ENCODE assay signal across 8 cellular contexts in the genomic region with DNA sequence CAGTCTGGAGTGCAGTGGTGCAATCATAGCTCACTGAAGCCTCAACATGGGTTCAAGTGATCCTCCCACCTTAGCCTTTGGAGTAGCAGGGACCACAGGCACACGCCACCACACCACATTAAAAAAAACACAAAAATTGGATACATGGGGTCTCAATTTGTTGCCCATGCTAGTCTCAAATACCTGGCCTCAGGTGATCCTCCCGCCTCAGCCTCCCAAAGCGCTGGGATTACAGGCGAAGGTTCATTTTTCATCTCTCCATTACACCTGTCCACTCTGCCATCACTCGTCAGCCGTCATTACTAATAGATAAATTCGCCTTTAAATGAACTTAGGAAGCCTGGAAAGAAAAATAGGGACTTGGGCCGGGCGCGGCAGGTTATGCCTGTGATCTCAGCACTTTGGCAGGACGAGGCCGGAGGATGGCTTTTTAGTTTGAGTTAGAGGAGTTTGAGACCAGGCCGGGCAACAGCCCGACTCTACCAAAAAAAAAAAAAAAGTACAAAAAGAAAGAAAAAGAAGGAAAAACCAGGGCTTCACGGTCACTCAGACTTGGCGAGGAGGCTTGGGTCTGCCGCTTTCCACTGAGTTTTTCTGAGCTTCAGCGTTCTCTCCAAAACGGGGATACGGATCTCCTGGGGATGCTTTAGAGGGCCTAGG. TPM values are rescaled to one million over a fixed set of nuclear protein-coding genes. Genes with fewer than 3 reads are reported as not detected.
DNase-seq lines count a peak whose midpoint lies in the region; ATAC-seq lines count a peak whose summit lies in the region.

No MANE protein-coding gene starts in this region.

- DNase-seq in T-helper 1 cell (no peak), T1000 (lab: John Stamatoyannopoulos, UW) (no peak), occipital lobe (lab: John Stamatoyannopoulos, UW) (no peak)
- no peak for DNase-seq in activated naive CD8-positive, alpha-beta T cell treated with anti-CD3 and anti-CD28 coated beads, Interleukin-2, amount 10 ng/mL, durations not matched to agents 7 days and 5 days
- DNase-seq in stimulated activated naive B cell treated with anti-CD40 and anti-IgM and Interleukin-4, amounts not matched to agents 10 μg/mL and 1 μg/mL and 100 μg/mL, for 72 hours = no peak

- peak overlapping the region; percentile 87 for H3K9ac ChIP-seq in iPS-15b (ENCODE audit: low read depth, low read length)

- H3K4me1 Mint-ChIP-seq in T-helper 1 cell treated with Interleukin-12 subunit alpha and Interleukin-12 subunit beta and Interleukin-4 antibody, amounts not matched to agents 30 μg/mL and 1 μg/mL, for 36 hours (ENCODE audit: low read depth) = peaks cover 41% of the 10 kb centered on the region
- H3K4me1 Mint-ChIP-seq in activated naive CD8-positive, alpha-beta T cell treated with anti-CD3 and anti-CD28 coated beads, Interleukin-2, amount 10 ng/mL, durations not matched to agents 7 days and 5 days = peaks cover 40% of the 10 kb centered on the region
- peaks cover 28 to 58% of the 10 kb centered on the region in 2 donors for H3K4me1 Mint-ChIP-seq in stimulated activated naive B cell treated with anti-CD40 and anti-IgM and Interleukin-4, amounts not matched to agents 10 μg/mL and 1 μg/mL and 100 μg/mL, for 72 hours

- ATAC-seq in activated naive CD8-positive, alpha-beta T cell treated with anti-CD3 and anti-CD28 coated beads, Interleukin-2, amount 10 ng/mL, durations not matched to agents 7 days and 5 days (ENCODE audit: low read depth) = peak; percentile 0
- ATAC-seq in stimulated activated naive B cell treated with anti-CD40 and anti-IgM and Interleukin-4, amounts not matched to agents 10 μg/mL and 1 μg/mL and 100 μg/mL, for 72 hours (replicated peaks) = no peak
- no peak for ATAC-seq in HG03280 (IDR thresholded peaks at IDR 0.05; ENCODE audit: unreplicated experiment)

- POLR2A ChIA-PET in activated naive CD8-positive, alpha-beta T cell treated with anti-CD3 and anti-CD28 coated beads, Interleukin-2, amount 10 ng/mL, durations not matched to agents 7 days and 5 days (lab: Charles Lee) = interaction anchor here (0.6 to 4.8 kb wide), 19 partner anchors 9 to 1020 kb away, joined by 3 to 113 read pairs (median 4); a partner anchor contains a TSS

- no peaks in the 10 kb centered on the region for H3K27me3 ChIP-seq in iPS-15b (ENCODE audit: control insufficient read depth, insufficient read depth, low read length)

- H3K36me3 ChIP-seq in iPS-15b (ENCODE audit: control insufficient read depth, insufficient read depth, low read length) = peaks cover 8% of the 10 kb centered on the region

- peaks cover 29% of the 10 kb centered on the region for H3K36me3 Mint-ChIP-seq in T-helper 1 cell treated with Interleukin-12 subunit alpha and Interleukin-12 subunit beta and Interleukin-4 antibody, amounts not matched to agents 30 μg/mL and 1 μg/mL, for 36 hours (ENCODE audit: low read depth)
- peaks cover 23% of the 10 kb centered on the region for H3K36me3 Mint-ChIP-seq in activated naive CD8-positive, alpha-beta T cell treated with anti-CD3 and anti-CD28 coated beads, Interleukin-2, amount 10 ng/mL, durations not matched to agents 7 days and 5 days
- peaks cover 29 to 46% of the 10 kb centered on the region in 2 donors for H3K36me3 Mint-ChIP-seq in stimulated activated naive B cell treated with anti-CD40 and anti-IgM and Interleukin-4, amounts not matched to agents 10 μg/mL and 1 μg/mL and 100 μg/mL, for 72 hours

- peak overlapping the region; percentile 97 for H3K4me3 Mint-ChIP-seq in T-helper 1 cell treated with Interleukin-12 subunit alpha and Interleukin-12 subunit beta and Interleukin-4 antibody, amounts not matched to agents 30 μg/mL and 1 μg/mL, for 36 hours
- H3K4me3 Mint-ChIP-seq in activated naive CD8-positive, alpha-beta T cell treated with anti-CD3 and anti-CD28 coated beads, Interleukin-2, amount 10 ng/mL, durations not matched to agents 7 days and 5 days = peak overlapping the region; percentile 91
- H3K4me3 Mint-ChIP-seq in stimulated activated naive B cell treated with anti-CD40 and anti-IgM and Interleukin-4, amounts not matched to agents 10 μg/mL and 1 μg/mL and 100 μg/mL, for 72 hours = peak overlapping the region; percentile 92 to 96

- H3K27ac Mint-ChIP-seq in T-helper 1 cell treated with Interleukin-12 subunit alpha and Interleukin-12 subunit beta and Interleukin-4 antibody, amounts not matched to agents 30 μg/mL and 1 μg/mL, for 36 hours = peak overlapping the region; percentile 97
- H3K27ac Mint-ChIP-seq in activated naive CD8-positive, alpha-beta T cell treated with anti-CD3 and anti-CD28 coated beads, Interleukin-2, amount 10 ng/mL, durations not matched to agents 7 days and 5 days = peak overlapping the region; percentile 96
- H3K27ac Mint-ChIP-seq in stimulated activated naive B cell treated with anti-CD40 and anti-IgM and Interleukin-4, amounts not matched to agents 10 μg/mL and 1 μg/mL and 100 μg/mL, for 72 hours = peak overlapping the region; percentile 96

- H3K4me1 ChIP-seq in iPS-15b (ENCODE audit: control insufficient read depth, insufficient read depth, low read length) = no peaks in the 10 kb centered on the region

- H3K9me3 ChIP-seq in iPS-15b (ENCODE audit: control insufficient read depth, insufficient read depth, low read length) = no peaks in the 10 kb centered on the region

- H3K27me3 Mint-ChIP-seq in T-helper 1 cell treated with Interleukin-12 subunit alpha and Interleukin-12 subunit beta and Interleukin-4 antibody, amounts not matched to agents 30 μg/mL and 1 μg/mL, for 36 hours (ENCODE audit: low read depth) = no peaks in the 10 kb centered on the region
- H3K27me3 Mint-ChIP-seq in activated naive CD8-positive, alpha-beta T cell treated with anti-CD3 and anti-CD28 coated beads, Interleukin-2, amount 10 ng/mL, durations not matched to agents 7 days and 5 days = peaks cover 2% of the 10 kb centered on the region
- no peaks in the 10 kb centered on the region for H3K27me3 Mint-ChIP-seq in stimulated activated naive B cell treated with anti-CD40 and anti-IgM and Interleukin-4, amounts not matched to agents 10 μg/mL and 1 μg/mL and 100 μg/mL, for 72 hours

- no peaks in the 10 kb centered on the region for H3K9me3 Mint-ChIP-seq in T-helper 1 cell treated with Interleukin-12 subunit alpha and Interleukin-12 subunit beta and Interleukin-4 antibody, amounts not matched to agents 30 μg/mL and 1 μg/mL, for 36 hours
- no peaks in the 10 kb centered on the region for H3K9me3 Mint-ChIP-seq in activated naive CD8-positive, alpha-beta T cell treated with anti-CD3 and anti-CD28 coated beads, Interleukin-2, amount 10 ng/mL, durations not matched to agents 7 days and 5 days
- H3K9me3 Mint-ChIP-seq in stimulated activated naive B cell treated with anti-CD40 and anti-IgM and Interleukin-4, amounts not matched to agents 10 μg/mL and 1 μg/mL and 100 μg/mL, for 72 hours = peaks cover 0 to 1% of the 10 kb centered on the region in 2 donors

- H3K4me3 ChIP-seq in iPS-15b (ENCODE audit: low read depth, low read length) = peak overlapping the region; percentile 88

RNA-seq across cellular contexts. Expression of a gene that starts 0.7 kb away (rescaled TPM):
- total RNA-seq in activated naive CD8-positive, alpha-beta T cell treated with anti-CD3 and anti-CD28 coated beads, Interleukin-2, amount 10 ng/mL, durations not matched to agents 7 days and 5 days = 100 to 1,000 TPM; 173 to 176 TPM
- 47.9 TPM for total RNA-seq in occipital lobe

RNA-seq across cellular contexts. Expression of a gene that starts 9.0 kb away (rescaled TPM):
- total RNA-seq in activated naive CD8-positive, alpha-beta T cell treated with anti-CD3 and anti-CD28 coated beads, Interleukin-2, amount 10 ng/mL, durations not matched to agents 7 days and 5 days = 1,000 to 10,000 TPM; 2,294 to 2,369 TPM
- 77.0 TPM for total RNA-seq in occipital lobe

RNA-seq across cellular contexts. Expression of a gene that starts 32.3 kb away (rescaled TPM):
- total RNA-seq in activated naive CD8-positive, alpha-beta T cell treated with anti-CD3 and anti-CD28 coated beads, Interleukin-2, amount 10 ng/mL, durations not matched to agents 7 days and 5 days = 10 to 100 TPM; 65.7 to 65.9 TPM
- 27.3 TPM for total RNA-seq in occipital lobe

RNA-seq across cellular contexts. Expression of a gene that starts 35.9 kb away (rescaled TPM):
- 10 to 100 TPM; 42.8 to 46.8 TPM for total RNA-seq in activated naive CD8-positive, alpha-beta T cell treated with anti-CD3 and anti-CD28 coated beads, Interleukin-2, amount 10 ng/mL, durations not matched to agents 7 days and 5 days
- total RNA-seq in occipital lobe = 39.6 TPM

RNA-seq across cellular contexts. Expression of a gene that starts 38.1 kb away (rescaled TPM):
- 100 to 1,000 TPM; 102 to 107 TPM for total RNA-seq in activated naive CD8-positive, alpha-beta T cell treated with anti-CD3 and anti-CD28 coated beads, Interleukin-2, amount 10 ng/mL, durations not matched to agents 7 days and 5 days
- total RNA-seq in occipital lobe = 1.2 TPM

Comparison
In these comparisons a context has a peak if more than half of its experiments do, and no peak if none do; other contexts are left out.
1. RNA of a gene that starts 9.0 kb away (total RNA-seq): 2,294 to 2,369 TPM in activated naive CD8-positive, alpha-beta T cell treated with anti-CD3 and anti-CD28 coated beads, Interleukin-2, amount 10 ng/mL, durations not matched to agents 7 days and 5 days; 77.0 TPM in occipital lobe (single experiment); every median in the first group is over 10 times any median in the second.
2. Peak in every context shown above with its lines, with median percentiles within 50 percentile points of each other: H3K27ac Mint-ChIP-seq and H3K4me3 Mint-ChIP-seq.